18 cellular contexts compared by ENCODE assay signal in the genomic region with DNA sequence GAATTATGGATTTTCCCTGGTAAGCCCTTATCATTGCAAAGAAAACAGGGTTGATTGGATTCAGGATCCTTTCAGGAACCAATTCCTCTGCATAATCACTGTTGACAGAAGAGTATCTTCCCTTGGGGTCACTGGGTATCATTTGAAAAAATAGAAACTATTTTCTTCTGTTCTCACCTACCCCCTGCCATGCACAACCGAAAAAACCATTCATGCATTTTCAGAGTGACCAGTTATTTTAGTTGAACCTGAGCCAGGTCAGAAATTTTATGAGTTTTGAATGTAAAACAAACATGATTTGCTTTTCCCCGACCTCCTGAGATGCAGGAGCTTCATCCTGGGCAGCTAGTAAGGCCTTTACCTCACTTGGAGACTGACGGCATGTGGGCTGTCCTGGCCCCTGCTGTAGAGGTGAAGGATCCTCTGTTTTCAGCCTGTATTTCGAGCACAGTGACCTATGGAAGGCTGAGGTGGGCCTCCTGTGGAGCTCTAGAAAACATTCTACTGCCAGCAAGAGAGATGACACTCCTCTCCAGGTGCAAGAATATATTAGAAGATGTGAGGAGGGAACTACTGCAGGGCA. TPM values are rescaled to one million over a fixed set of nuclear protein-coding genes. Genes with fewer than 3 reads are reported as not detected.
DNase-seq lines count a peak whose midpoint lies in the region; TF ChIP-seq lines count a peak whose summit lies in the region.
"Had no signal": no experiment of that assay in that cellular context is flagged by ENCODE, and none has a peak within 500 bp of the region (broad histone marks: within the 10 kb centered on the region; RNA-seq: fewer than 3 reads in every experiment).

No MANE protein-coding gene starts in this region.

- H3K9me3 Mint-ChIP-seq in endodermal cell: no peaks in the 10 kb centered on the region
- H3K9me3 Mint-ChIP-seq in activated CD4-positive, alpha-beta memory T cell treated with anti-CD3 and anti-CD28 coated beads for 36 hours: no peaks in the 10 kb centered on the region
- H3K9me3 Mint-ChIP-seq: H9, HFFc6, IgD-negative memory B cell had no signal

- H3K27me3 Mint-ChIP-seq in endodermal cell (ENCODE audit: insufficient read depth): no peaks in the 10 kb centered on the region
- peaks cover 1% of the 10 kb centered on the region for H3K27me3 Mint-ChIP-seq in activated CD4-positive, alpha-beta memory T cell treated with anti-CD3 and anti-CD28 coated beads for 36 hours

- H3K4me3 ChIP-seq in endodermal cell (ENCODE audit: low read length): no peak overlapping the region
- H3K4me3 ChIP-seq: BLaER1, GM12878 had no signal

- H3K36me3 Mint-ChIP-seq in endodermal cell (ENCODE audit: low read depth): no peaks in the 10 kb centered on the region
- no peaks in the 10 kb centered on the region for H3K36me3 Mint-ChIP-seq in activated CD4-positive, alpha-beta memory T cell treated with anti-CD3 and anti-CD28 coated beads for 36 hours
- H3K36me3 Mint-ChIP-seq: IgD-negative memory B cell had no signal

- DNase-seq in NCI-H2227 treated with DMSO at 0.1 percent for 48 hours (lab: John Stamatoyannopoulos, UW) (peak; percentile 15), NCI-H2227 (lab: John Stamatoyannopoulos, UW; ENCODE audit: unreplicated experiment) (no peak), NCI-H146 (lab: John Stamatoyannopoulos, UW) (peak; percentile 70), endodermal cell (peak; percentile 44), dermis blood vessel endothelial cell (no peak), UCSD-AML1 (lab: John Stamatoyannopoulos, UW; ENCODE audit: unreplicated experiment) (no peak)
- DNase-seq in activated CD4-positive, alpha-beta memory T cell treated with anti-CD3 and anti-CD28 coated beads for 36 hours: no peak
- DNase-seq: AML-193, Calu3, DMS79, GOT3, H9, HFFc6 had no signal

- H3K4me1 Mint-ChIP-seq in endodermal cell: no peaks in the 10 kb centered on the region
- no peaks in the 10 kb centered on the region for H3K4me1 Mint-ChIP-seq in activated CD4-positive, alpha-beta memory T cell treated with anti-CD3 and anti-CD28 coated beads for 36 hours (ENCODE audit: low read depth)
- H3K4me1 Mint-ChIP-seq: IgD-negative memory B cell had no signal

- WGBS in endodermal cell (ENCODE audit: insufficient coverage in 1 of 2, insufficient read length in 1 of 2), 2 experiments: 70 to 82% methylated on average over 3 to 4 of the region's 4 CpGs

- no peaks in the 10 kb centered on the region for H3K4me1 ChIP-seq in endodermal cell (ENCODE audit: control insufficient read depth, insufficient read depth, low read length)
- H3K4me1 ChIP-seq: BLaER1 had no signal

- no peak overlapping the region for H3K9ac ChIP-seq in endodermal cell (ENCODE audit: extremely low read depth, low read length, poor library complexity, severe bottlenecking)
- H3K9ac ChIP-seq: BLaER1 had no signal

- no peak overlapping the region for H3K27ac Mint-ChIP-seq in endodermal cell
- H3K27ac Mint-ChIP-seq in activated CD4-positive, alpha-beta memory T cell treated with anti-CD3 and anti-CD28 coated beads for 36 hours: no peak overlapping the region
- H3K27ac Mint-ChIP-seq: H9, HFFc6 had no signal

- H3K36me3 ChIP-seq in endodermal cell (ENCODE audit: control insufficient read depth, insufficient read depth, low read length): no peaks in the 10 kb centered on the region
- H3K36me3 ChIP-seq: BLaER1 had no signal

- H3K9me3 ChIP-seq in endodermal cell (ENCODE audit: control insufficient read depth, low read length): no peaks in the 10 kb centered on the region

- intact Hi-C loops in activated CD4-positive, alpha-beta memory T cell treated with anti-CD3 and anti-CD28 coated beads for 36 hours (cut with micrococcal nuclease): no loop called here

- no peak for TF ChIP-seq CTCF in endodermal cell (conservative IDR thresholded peaks at IDR 0.05)

- H3K27me3 ChIP-seq in endodermal cell (ENCODE audit: control insufficient read depth, insufficient read depth, low read length, poor library complexity, severe bottlenecking): no peaks in the 10 kb centered on the region
- H3K27me3 ChIP-seq: BLaER1 had no signal

- no peak overlapping the region for H3K4me3 Mint-ChIP-seq in endodermal cell
- H3K4me3 Mint-ChIP-seq in activated CD4-positive, alpha-beta memory T cell treated with anti-CD3 and anti-CD28 coated beads for 36 hours: no peak overlapping the region
- H3K4me3 Mint-ChIP-seq: H9, HFFc6, IgD-negative memory B cell had no signal

- POLR2A ChIA-PET in activated CD4-positive, alpha-beta memory T cell treated with anti-CD3 and anti-CD28 coated beads for 36 hours (lab: Charles Lee): no interaction called here

- no peak overlapping the region for H3K27ac ChIP-seq in endodermal cell (ENCODE audit: low read depth, low read length)
- H3K27ac ChIP-seq: 22Rv1, BLaER1 had no signal

- CTCF ChIA-PET in activated CD4-positive, alpha-beta memory T cell treated with anti-CD3 and anti-CD28 coated beads for 36 hours (lab: Charles Lee): no interaction called here

RNA-seq across cellular contexts. Expression of gene TMEM178B, which starts 30.1 kb away (rescaled TPM):
- 1 to 10 TPM; 1.7 to 4.1 TPM for total RNA-seq in endodermal cell
- 2.7 TPM for polyA plus RNA-seq in endodermal cell (2013, experiment 1 of 2)
- polyA plus RNA-seq in endodermal cell (2013, experiment 2 of 2): 2.3 TPM
- total RNA-seq in dermis blood vessel endothelial cell: 0.09 and 0.34 TPM in 2 replicates
- under 1 TPM; 0.58 to 0.81 TPM for total RNA-seq in activated CD4-positive, alpha-beta memory T cell treated with anti-CD3 and anti-CD28 coated beads for 36 hours
- total RNA-seq: HT1080 had no signal
- polyA plus RNA-seq: IgD-negative memory B cell had no signal

Comparison
In these comparisons a context has a peak if more than half of its experiments do, and no peak if none do; other contexts are left out.
1. DNase-seq: peak in NCI-H2227 treated with DMSO at 0.1 percent for 48 hours (single experiment), NCI-H146 (single experiment) and endodermal cell (single experiment); none in NCI-H2227 (single experiment), dermis blood vessel endothelial cell (single experiment), UCSD-AML1 (single experiment) and activated CD4-positive, alpha-beta memory T cell treated with anti-CD3 and anti-CD28 coated beads for 36 hours (single experiment).